Comparison of ENCODE assay signal across 13 cellular contexts in the genomic region with DNA sequence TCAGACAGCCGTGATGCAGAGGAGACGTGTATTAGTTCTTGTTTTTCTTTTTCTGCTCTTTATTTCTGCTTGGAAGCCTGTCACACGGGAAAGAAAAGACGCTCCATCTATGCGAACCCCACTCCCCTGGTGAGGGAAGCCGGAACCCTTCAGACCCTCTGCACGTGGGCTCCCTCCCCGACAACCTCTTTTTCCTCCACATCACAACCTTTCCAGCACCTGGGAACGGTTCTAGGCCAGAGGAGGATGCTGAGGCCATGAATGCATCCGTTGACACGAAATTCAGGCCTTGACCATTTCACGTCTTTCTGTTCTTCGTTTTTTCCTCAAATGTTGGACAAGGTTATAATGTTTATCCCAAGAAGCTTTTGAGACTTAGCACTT.
DNase-seq lines count a peak whose midpoint lies in the region; ATAC-seq, FAIRE-seq and TF ChIP-seq lines count a peak whose summit lies in the region.
"Had no signal": no experiment of that assay in that cellular context is flagged by ENCODE, and none has a peak within 500 bp of the region (broad histone marks: within the 10 kb centered on the region; RNA-seq: fewer than 3 reads in every experiment).

No MANE protein-coding gene starts in this region.

- no peak for ATAC-seq in HepG2
- ATAC-seq in right lobe of liver = no peak
- ATAC-seq in stimulated activated memory B cell treated with anti-CD40 and anti-IgM and Interleukin-4, amounts not matched to agents 10 μg/mL and 1 μg/mL and 100 μg/mL, for 72 hours = no peak
- no peak for ATAC-seq in GM21360 (IDR thresholded peaks at IDR 0.05; ENCODE audit: unreplicated experiment)

- DNase-seq in HepG2 (ENCODE audit: low spot score) = no peak
- no peak for DNase-seq in right lobe of liver
- DNase-seq in endodermal cell = no peak
- DNase-seq in HPDE6-E6E7 (ENCODE audit: extremely low spot score) = no peak
- DNase-seq in activated gamma-delta T cell (lab: John Stamatoyannopoulos, UW) = no peak
- DNase-seq: activated B cell treated with CpG ODN at 0.5 μM for 24 hours, kidney glomerular epithelial cell, NCI-H526 treated with DMSO at 0.1 percent for 48 hours, SJCRH30, trophoblast cell had no signal

- peaks cover 4% of the 10 kb centered on the region; the same call in 1 of the 2 replicates for H4K20me1 ChIP-seq in HepG2 (ENCODE audit: insufficient read depth, low read length)

- intact Hi-C loops in HepG2 (cut with micrococcal nuclease; ENCODE audit: unreplicated experiment) = no loop called here
- intact Hi-C loops in right lobe of liver (cut with DNase I) = no loop called here

- CTCF ChIA-PET in HepG2 (lab: Yijun Ruan, JAX; ENCODE audit: low intra/inter-chr PET ratio, low total read pairs) = no interaction called here

- no peaks in the 10 kb centered on the region for H3K36me3 Mint-ChIP-seq in endodermal cell (ENCODE audit: low read depth)
- H3K36me3 Mint-ChIP-seq in stimulated activated memory B cell treated with anti-CD40 and anti-IgM and Interleukin-4, amounts not matched to agents 10 μg/mL and 1 μg/mL and 100 μg/mL, for 72 hours = peaks cover 16% of the 10 kb centered on the region

- no peak for TF ChIP-seq RAD21 in HepG2 (CRISPR knock-in tag; IDR thresholded peaks at IDR 0.05)

- H3K27ac Mint-ChIP-seq in endodermal cell = peak overlapping the region; percentile 33
- H3K27ac Mint-ChIP-seq in stimulated activated memory B cell treated with anti-CD40 and anti-IgM and Interleukin-4, amounts not matched to agents 10 μg/mL and 1 μg/mL and 100 μg/mL, for 72 hours = no peak overlapping the region
- H3K27ac Mint-ChIP-seq: activated B cell treated with CpG ODN at 0.5 μM for 24 hours had no signal

- no TSS peak for BruUV-seq in HepG2 (replicated peaks; lab: Mats Ljungman, UMichigan)

- H3K4me1 Mint-ChIP-seq in endodermal cell = peaks cover 6% of the 10 kb centered on the region
- H3K4me1 Mint-ChIP-seq in stimulated activated memory B cell treated with anti-CD40 and anti-IgM and Interleukin-4, amounts not matched to agents 10 μg/mL and 1 μg/mL and 100 μg/mL, for 72 hours = peaks cover 55% of the 10 kb centered on the region

- TF ChIP-seq CTCF in HepG2 (CRISPR knock-in tag; IDR thresholded peaks at IDR 0.05) (no peak), right lobe of liver (IDR thresholded peaks at IDR 0.05) (no peak), endodermal cell (conservative IDR thresholded peaks at IDR 0.05) (no peak)

- H3K4me3 Mint-ChIP-seq in endodermal cell = peak overlapping the region; percentile 32
- no peak overlapping the region for H3K4me3 Mint-ChIP-seq in stimulated activated memory B cell treated with anti-CD40 and anti-IgM and Interleukin-4, amounts not matched to agents 10 μg/mL and 1 μg/mL and 100 μg/mL, for 72 hours
- H3K4me3 Mint-ChIP-seq: activated B cell treated with CpG ODN at 0.5 μM for 24 hours had no signal

- H3K79me2 ChIP-seq in HepG2 (ENCODE audit: insufficient read depth, low read length) = no peaks in the 10 kb centered on the region

- H2AFZ ChIP-seq in HepG2 (ENCODE audit: low read length) = no peak overlapping the region

- H3K36me3 ChIP-seq in HepG2 (replicated peaks in 1 of 2; ENCODE audit: control insufficient read depth in 1 of 2, insufficient read depth in 2 of 2, low read length in 2 of 2) = no peaks in the 10 kb centered on the region
- H3K36me3 ChIP-seq in right lobe of liver = no peaks in the 10 kb centered on the region
- H3K36me3 ChIP-seq in endodermal cell (ENCODE audit: control insufficient read depth, insufficient read depth, low read length) = no peaks in the 10 kb centered on the region
- H3K36me3 ChIP-seq in rectal smooth muscle tissue (ENCODE audit: control insufficient read depth, insufficient read depth, low read length) = no peaks in the 10 kb centered on the region
- H3K36me3 ChIP-seq: SJCRH30 had no signal

- no peak overlapping the region for H3K4me2 ChIP-seq in HepG2 (ENCODE audit: low read depth, low read length)

- no peak for TF ChIP-seq EP300 in HepG2 (IDR thresholded peaks at IDR 0.05; ENCODE audit: low read depth in 2 of 2, low read length in 2 of 2)
- TF ChIP-seq EP300 in HepG2 (CRISPR knock-in tag; IDR thresholded peaks at IDR 0.05; ENCODE audit: borderline replicate concordance) = no peak

- POLR2A ChIA-PET in HepG2 (lab: Yijun Ruan, JAX) = no interaction called here

- H3K4me1 ChIP-seq in HepG2 (ENCODE audit: insufficient read depth, low read length) (0 out of 2 replicates have a peak, but pooled peaks cover 6% of the 10 kb centered on the region), right lobe of liver (peaks cover 0 to 26% (median 17%) of the 10 kb centered on the region in 4 donors), endodermal cell (ENCODE audit: control insufficient read depth, insufficient read depth, low read length) (no peaks in the 10 kb centered on the region), rectal smooth muscle tissue (ENCODE audit: control insufficient read depth, insufficient read depth, low read length) (peaks cover 62% of the 10 kb centered on the region)

- 69% methylated on average over 13 of the region's 13 CpGs for whole genome bisulfite sequencing in HepG2 (ENCODE audit: low lambda C conversion rate)
- WGBS in right lobe of liver (ENCODE audit: insufficient coverage, low coverage, low lambda C conversion rate, missing lambda C conversion rate) = 79% methylated on average over 7 of the region's 13 CpGs
- WGBS in endodermal cell (ENCODE audit: insufficient coverage in 1 of 2, insufficient read length in 1 of 2), 2 experiments = 86 to 87% methylated on average over 8 to 13 of the region's 13 CpGs

- H3K27ac ChIP-seq in HepG2 (ENCODE audit: extremely low read length, insufficient read depth, low read length) (no peak overlapping the region), right lobe of liver (peak overlapping the region in 1 of 3 donors; percentile 81), endodermal cell (ENCODE audit: low read depth, low read length) (no peak overlapping the region), rectal smooth muscle tissue (ENCODE audit: low read depth, low read length) (peak overlapping the region; percentile 38)
- H3K27ac ChIP-seq: SJCRH30 had no signal

- no peaks in the 10 kb centered on the region for H3K9me3 Mint-ChIP-seq in endodermal cell
- no peaks in the 10 kb centered on the region for H3K9me3 Mint-ChIP-seq in stimulated activated memory B cell treated with anti-CD40 and anti-IgM and Interleukin-4, amounts not matched to agents 10 μg/mL and 1 μg/mL and 100 μg/mL, for 72 hours
- H3K9me3 Mint-ChIP-seq: activated B cell treated with CpG ODN at 0.5 μM for 24 hours had no signal

- H3K4me3 ChIP-seq in HepG2 (replicated peaks in 1 of 3; ENCODE audit: insufficient read depth in 1 of 3, low read depth in 2 of 3, low read length in 3 of 3) (no peak overlapping the region), right lobe of liver (no peak overlapping the region), endodermal cell (ENCODE audit: low read length) (no peak overlapping the region), rectal smooth muscle tissue (ENCODE audit: low read length) (no peak overlapping the region)
- H3K4me3 ChIP-seq: SJCRH30 had no signal

- H3K9ac ChIP-seq in HepG2 (ENCODE audit: insufficient read depth, low read depth, low read length) (no peak overlapping the region), endodermal cell (ENCODE audit: extremely low read depth, low read length, poor library complexity, severe bottlenecking) (no peak overlapping the region), rectal smooth muscle tissue (ENCODE audit: low read length) (no peak overlapping the region)

- FAIRE-seq in HepG2 (lab: Jason Lieb, UNC) = no peak

- H3K9me3 ChIP-seq in HepG2 (ENCODE audit: low read length) (no peaks in the 10 kb centered on the region), right lobe of liver (no peaks in the 10 kb centered on the region), endodermal cell (ENCODE audit: control insufficient read depth, low read length) (no peaks in the 10 kb centered on the region)
- H3K9me3 ChIP-seq: SJCRH30 had no signal

- peaks cover 58% of the 10 kb centered on the region for H3K27me3 Mint-ChIP-seq in endodermal cell (ENCODE audit: insufficient read depth)
- no peaks in the 10 kb centered on the region for H3K27me3 Mint-ChIP-seq in stimulated activated memory B cell treated with anti-CD40 and anti-IgM and Interleukin-4, amounts not matched to agents 10 μg/mL and 1 μg/mL and 100 μg/mL, for 72 hours
- H3K27me3 Mint-ChIP-seq: activated B cell treated with CpG ODN at 0.5 μM for 24 hours had no signal

- TF ChIP-seq POLR2A in HepG2 (IDR thresholded peaks at IDR 0.05; ENCODE audit: insufficient read depth in 1 of 2, low read depth in 2 of 2, low read length in 2 of 2) (no peak), right lobe of liver (IDR thresholded peaks at IDR 0.05) (no peak)

- H3K27me3 ChIP-seq in HepG2 (ENCODE audit: control insufficient read depth in 1 of 2, insufficient read depth in 2 of 2, low read length in 2 of 2) (peaks cover 16 to 90% of the 10 kb centered on the region in 2 experiments), right lobe of liver (no peaks in the 10 kb centered on the region), endodermal cell (ENCODE audit: control insufficient read depth, insufficient read depth, low read length, poor library complexity, severe bottlenecking) (peaks cover 82% of the 10 kb centered on the region), rectal smooth muscle tissue (ENCODE audit: control insufficient read depth, insufficient read depth, low read length) (no peaks in the 10 kb centered on the region)
- H3K27me3 ChIP-seq: SJCRH30 had no signal

- in situ Hi-C loops in HepG2 (cut with HindIII; ENCODE audit: extremely low pct_ligation_motif_present, low pct_unique_long_range_greater_than_20kb) = no loop called here

TF ChIP-seq in HepG2, 621 proteins besides CTCF, POLR2A, EP300 and RAD21:
- TF ChIP-seq ZNF337 (CRISPR knock-in tag; IDR thresholded peaks at IDR 0.05; ENCODE audit: borderline replicate concordance, low read depth) = no peak
- TF ChIP-seq KDM2A (CRISPR knock-in tag; IDR thresholded peaks at IDR 0.05; ENCODE audit: borderline replicate concordance, low read depth) = no peak
- peak; percentile 46; the same call in 1 of the 2 replicates for TF ChIP-seq EZH2 (conservative IDR thresholded peaks at IDR 0.05; ENCODE audit: low read depth, low read length)
